ENCODE assay signal across 1 cellular context in the genomic region with DNA sequence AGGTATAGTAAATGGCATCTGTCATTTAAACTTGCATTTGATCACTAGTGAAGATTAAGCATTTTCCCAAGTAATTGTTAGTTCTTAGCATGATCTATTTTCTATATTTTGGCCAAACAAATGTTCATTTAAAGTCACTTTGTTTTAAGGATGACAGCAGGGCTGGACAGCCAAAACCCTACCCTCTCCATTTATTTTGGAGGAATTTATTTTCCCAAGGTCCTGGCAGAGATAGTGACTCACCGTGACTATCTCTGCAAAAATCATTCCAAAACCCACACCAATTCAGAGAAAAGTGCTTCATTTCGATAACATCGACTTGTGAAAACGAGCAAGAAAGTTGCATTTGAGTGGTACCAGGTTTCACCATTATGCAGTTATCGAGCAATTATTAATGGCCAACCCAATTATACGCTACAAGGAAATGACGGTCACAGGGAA.
TF ChIP-seq lines count a peak whose summit lies in the region.

No MANE protein-coding gene starts in this region.

TF ChIP-seq in K562, 482 proteins besides CTCF, POLR2A, EP300 and RAD21 (continued from another document):
- TF ChIP-seq ELK3 (CRISPR knock-in tag; IDR thresholded peaks at IDR 0.05), result no peak
- TF ChIP-seq, protein P1, sequence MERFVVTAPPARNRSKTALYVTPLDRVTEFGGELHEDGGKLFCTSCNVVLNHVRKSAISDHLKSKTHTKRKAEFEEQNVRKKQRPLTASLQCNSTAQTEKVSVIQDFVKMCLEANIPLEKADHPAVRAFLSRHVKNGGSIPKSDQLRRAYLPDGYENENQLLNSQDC (CRISPR knock-in tag; IDR thresholded peaks at IDR 0.05), result no peak
- no peak for TF ChIP-seq PRMT5 (CRISPR knock-in tag; IDR thresholded peaks at IDR 0.05)
- TF ChIP-seq RHOXF2B (CRISPR knock-in tag; conservative IDR thresholded peaks at IDR 0.05), result no peak
- no peak for TF ChIP-seq TRIM28 (IDR thresholded peaks at IDR 0.05)
- no peak for TF ChIP-seq MEIS2 (IDR thresholded peaks at IDR 0.05; ENCODE audit: partially characterized antibody)
- no peak for TF ChIP-seq SMARCA5 (IDR thresholded peaks at IDR 0.05)
- no peak for TF ChIP-seq FOXA3 (CRISPR knock-in tag; conservative IDR thresholded peaks at IDR 0.05 in 1 of 2, IDR thresholded peaks at IDR 0.05 in 1 of 2)
- TF ChIP-seq RB1 (IDR thresholded peaks at IDR 0.05; ENCODE audit: low read depth), result no peak
- no peak for TF ChIP-seq GMEB1 (CRISPR knock-in tag; IDR thresholded peaks at IDR 0.05)
- no peak for TF ChIP-seq MAZ (CRISPR knock-in tag; conservative IDR thresholded peaks at IDR 0.05 in 1 of 2, IDR thresholded peaks at IDR 0.05 in 1 of 2)
- no peak for TF ChIP-seq JUN (IDR thresholded peaks at IDR 0.05; ENCODE audit: borderline replicate concordance, low read depth, low read length)
- no peak for TF ChIP-seq JUN (CRISPR knock-in tag; IDR thresholded peaks at IDR 0.05; ENCODE audit: borderline replicate concordance)
- 0 out of 2 replicates have a peak, but pooled peaks have one; percentile 46 for TF ChIP-seq PHF21A (IDR thresholded peaks at IDR 0.05; ENCODE audit: borderline replicate concordance, low read depth)
- TF ChIP-seq POLR2AphosphoS2 (IDR thresholded peaks at IDR 0.05; ENCODE audit: low read length), result no peak
- TF ChIP-seq SP2 (IDR thresholded peaks at IDR 0.05; ENCODE audit: extremely low read depth, low read depth, low read length, poor library complexity, severe bottlenecking), result no peak
- TF ChIP-seq CREB1 (IDR thresholded peaks at IDR 0.05), result no peak
- no peak for TF ChIP-seq CREB1 (CRISPR knock-in tag; IDR thresholded peaks at IDR 0.05)
- TF ChIP-seq MTA1 (IDR thresholded peaks at IDR 0.05; ENCODE audit: borderline replicate concordance), result no peak
- TF ChIP-seq NKRF (IDR thresholded peaks at IDR 0.05; ENCODE audit: borderline replicate concordance), result 0 out of 2 replicates have a peak, but pooled peaks have one; percentile 16
- no peak for TF ChIP-seq CCNT2 (IDR thresholded peaks at IDR 0.05; ENCODE audit: borderline replicate concordance, extremely low read depth, insufficient read length, low read depth, low read length)
- no peak for TF ChIP-seq MED1 (CRISPR knock-in tag; IDR thresholded peaks at IDR 0.05; ENCODE audit: borderline replicate concordance)
- no peak for TF ChIP-seq BRD4 (IDR thresholded peaks at IDR 0.05)
- TF ChIP-seq HMGN3 (IDR thresholded peaks at IDR 0.05; ENCODE audit: borderline replicate concordance, extremely low read depth, insufficient read length, low read depth, low read length), result no peak
- TF ChIP-seq ZNF239 (CRISPR knock-in tag; IDR thresholded peaks at IDR 0.05), result no peak
- no peak for TF ChIP-seq CBFA2T3 (IDR thresholded peaks at IDR 0.05)
- no peak for TF ChIP-seq ZFP30 (CRISPR knock-in tag; IDR thresholded peaks at IDR 0.05; ENCODE audit: borderline replicate concordance)
- TF ChIP-seq MYC (IDR thresholded peaks at IDR 0.05; ENCODE audit: low read depth, low read length), result no peak
- no peak for TF ChIP-seq MYC (CRISPR knock-in tag; IDR thresholded peaks at IDR 0.05; ENCODE audit: borderline replicate concordance, low read depth)
- TF ChIP-seq ZNF217 (CRISPR knock-in tag; IDR thresholded peaks at IDR 0.05), result no peak
- TF ChIP-seq ZC3H11A (IDR thresholded peaks at IDR 0.05; ENCODE audit: low read depth, low read length), result no peak
- TF ChIP-seq, protein P2, sequence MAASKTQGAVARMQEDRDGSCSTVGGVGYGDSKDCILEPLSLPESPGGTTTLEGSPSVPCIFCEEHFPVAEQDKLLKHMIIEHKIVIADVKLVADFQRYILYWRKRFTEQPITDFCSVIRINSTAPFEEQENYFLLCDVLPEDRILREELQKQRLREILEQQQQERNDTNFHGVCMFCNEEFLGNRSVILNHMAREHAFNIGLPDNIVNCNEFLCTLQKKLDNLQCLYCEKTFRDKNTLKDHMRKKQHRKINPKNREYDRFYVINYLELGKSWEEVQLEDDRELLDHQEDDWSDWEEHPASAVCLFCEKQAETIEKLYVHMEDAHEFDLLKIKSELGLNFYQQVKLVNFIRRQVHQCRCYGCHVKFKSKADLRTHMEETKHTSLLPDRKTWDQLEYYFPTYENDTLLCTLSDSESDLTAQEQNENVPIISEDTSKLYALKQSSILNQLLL (CRISPR knock-in tag; IDR thresholded peaks at IDR 0.05; ENCODE audit: borderline replicate concordance), result no peak
- TF ChIP-seq CBX8 (IDR thresholded peaks at IDR 0.05; ENCODE audit: borderline replicate concordance, extremely low read depth, low read depth, low read length, poor library complexity, severe bottlenecking), result no peak
- TF ChIP-seq SMAD3 (CRISPR knock-in tag; conservative IDR thresholded peaks at IDR 0.05), result no peak
- TF ChIP-seq ZNF668 (CRISPR knock-in tag; IDR thresholded peaks at IDR 0.05), result no peak
- TF ChIP-seq RBM15 (IDR thresholded peaks at IDR 0.05; ENCODE audit: insufficient read depth, low read length), result no peak
- TF ChIP-seq BRF2 (IDR thresholded peaks at IDR 0.05; ENCODE audit: borderline replicate concordance, insufficient read depth, insufficient read length), result no peak
- TF ChIP-seq RBFOX2 (IDR thresholded peaks at IDR 0.05; ENCODE audit: low read depth, low read length), result no peak
- TF ChIP-seq, protein P3, sequence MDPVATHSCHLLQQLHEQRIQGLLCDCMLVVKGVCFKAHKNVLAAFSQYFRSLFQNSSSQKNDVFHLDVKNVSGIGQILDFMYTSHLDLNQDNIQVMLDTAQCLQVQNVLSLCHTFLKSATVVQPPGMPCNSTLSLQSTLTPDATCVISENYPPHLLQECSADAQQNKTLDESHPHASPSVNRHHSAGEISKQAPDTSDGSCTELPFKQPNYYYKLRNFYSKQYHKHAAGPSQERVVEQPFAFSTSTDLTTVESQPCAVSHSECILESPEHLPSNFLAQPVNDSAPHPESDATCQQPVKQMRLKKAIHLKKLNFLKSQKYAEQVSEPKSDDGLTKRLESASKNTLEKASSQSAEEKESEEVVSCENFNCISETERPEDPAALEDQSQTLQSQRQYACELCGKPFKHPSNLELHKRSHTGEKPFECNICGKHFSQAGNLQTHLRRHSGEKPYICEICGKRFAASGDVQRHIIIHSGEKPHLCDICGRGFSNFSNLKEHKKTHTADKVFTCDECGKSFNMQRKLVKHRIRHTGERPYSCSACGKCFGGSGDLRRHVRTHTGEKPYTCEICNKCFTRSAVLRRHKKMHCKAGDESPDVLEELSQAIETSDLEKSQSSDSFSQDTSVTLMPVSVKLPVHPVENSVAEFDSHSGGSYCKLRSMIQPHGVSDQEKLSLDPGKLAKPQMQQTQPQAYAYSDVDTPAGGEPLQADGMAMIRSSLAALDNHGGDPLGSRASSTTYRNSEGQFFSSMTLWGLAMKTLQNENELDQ (CRISPR knock-in tag; IDR thresholded peaks at IDR 0.05; ENCODE audit: borderline replicate concordance), result 0 out of 2 replicates have a peak, but pooled peaks have one; percentile 61
- TF ChIP-seq SAFB (IDR thresholded peaks at IDR 0.05; ENCODE audit: borderline replicate concordance, low read depth, low read length), result no peak
- TF ChIP-seq HIVEP1 (CRISPR knock-in tag; IDR thresholded peaks at IDR 0.05), result no peak
- no peak for TF ChIP-seq TOE1 (IDR thresholded peaks at IDR 0.05; ENCODE audit: borderline replicate concordance)
- no peak for TF ChIP-seq TOE1 (CRISPR knock-in tag; IDR thresholded peaks at IDR 0.05; ENCODE audit: borderline replicate concordance, low read depth)
- no peak for TF ChIP-seq ZKSCAN8 (CRISPR knock-in tag; IDR thresholded peaks at IDR 0.05)
- no peak for TF ChIP-seq ZNF41 (CRISPR knock-in tag; conservative IDR thresholded peaks at IDR 0.05)
- TF ChIP-seq ZNF354B (CRISPR knock-in tag; IDR thresholded peaks at IDR 0.05), result no peak
- no peak for TF ChIP-seq ELK1 (CRISPR knock-in tag; IDR thresholded peaks at IDR 0.05)
- no peak for TF ChIP-seq ZNF124 (CRISPR knock-in tag; IDR thresholded peaks at IDR 0.05)
